Comparison of ENCODE assay signal across 22 cellular contexts in the genomic region with DNA sequence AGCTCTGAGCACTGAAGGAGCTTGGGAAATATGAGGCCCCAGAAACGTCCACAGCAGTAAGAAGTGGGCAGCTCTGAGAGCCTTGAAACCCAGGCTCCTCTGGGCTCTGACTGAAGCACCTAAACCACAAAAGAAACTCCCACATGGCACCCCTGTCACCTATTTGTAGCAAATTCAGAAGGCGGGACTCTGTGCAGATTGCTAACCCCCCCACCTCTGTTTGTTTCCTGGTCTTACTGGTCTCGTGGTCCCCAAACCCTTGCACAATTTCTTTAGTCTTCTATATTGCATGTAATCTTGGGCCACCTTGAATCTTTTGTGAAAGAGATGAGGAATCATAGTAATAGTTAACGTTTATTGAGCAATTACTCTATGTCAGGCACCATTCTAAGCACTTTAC.
A peak's percentile ranks its signal among the peaks of the same experiment; 100 is the strongest.
DNase-seq lines count a peak whose midpoint lies in the region; ATAC-seq, FAIRE-seq and TF ChIP-seq lines count a peak whose summit lies in the region.
"Had no signal": no experiment of that assay in that cellular context is flagged by ENCODE, and none has a peak within 500 bp of the region (broad histone marks: within the 10 kb centered on the region; RNA-seq: fewer than 3 reads in every experiment).

No MANE protein-coding gene starts in this region.

- in situ Hi-C loops in K562 (cut with MboI) (no loop called here), GM23248 (cut with MboI) (no loop called here)

- H3K36me3 ChIP-seq in K562 (ENCODE audit: control insufficient read depth, insufficient read depth, low read length) (no peaks in the 10 kb centered on the region), GM23248 (ENCODE audit: low read depth) (no peaks in the 10 kb centered on the region)
- H3K36me3 ChIP-seq: breast epithelium, MG63 had no signal

- H4K20me1 ChIP-seq in K562 (replicated peaks; ENCODE audit: control insufficient read depth, insufficient read depth, low read length) (0 out of 2 replicates have a peak, but pooled peaks cover 2% of the 10 kb centered on the region), GM23248 (ENCODE audit: insufficient read depth) (no peaks in the 10 kb centered on the region)

- no peak for DNase-seq in activated T-cell treated with anti-CD3 and anti-CD28 coated beads, Interleukin-2, amount 50 U/mL, for 72 hours
- DNase-seq in activated T-cell treated with anti-CD3 and anti-CD28 coated beads, Interleukin-2, amount 50 U/mL, for 1 hour, result no peak
- DNase-seq in NOMO-1 treated with DMSO at 0.1 percent for 48 hours (lab: John Stamatoyannopoulos, UW; ENCODE audit: unreplicated experiment) (peak; percentile 75), K562 (ENCODE audit: extremely low read depth in 1 of 4, low spot score in 3 of 4) (no peak), GM23248 (no peak), COR-L47 (lab: John Stamatoyannopoulos, UW) (no peak)
- DNase-seq in stimulated activated naive B cell treated with anti-CD40 and anti-IgM and Interleukin-4, amounts not matched to agents 10 μg/mL and 1 μg/mL and 100 μg/mL, for 72 hours, result no peak
- DNase-seq: ACHN; activated CD4-positive, CD25-positive, alpha-beta regulatory T cell; activated CD8-positive, alpha-beta memory T cell treated with anti-CD3 and anti-CD28 coated beads, Interleukin-2, amount 50 U/mL, for 48 hours; DMS79; MG63; midbrain; NCI-H2029; SHP77 treated with DMSO at 0.1 percent for 48 hours; tibial artery had no signal

- H2AFZ ChIP-seq in K562 (ENCODE audit: low read depth, low read length) (no peak overlapping the region), GM23248 (no peak overlapping the region)

- H3K4me3 ChIP-seq in K562 (no peak overlapping the region), GM23248 (no peak overlapping the region)
- H3K4me3 ChIP-seq: breast epithelium, MG63, spleen, tibial artery had no signal

- H3F3A ChIP-seq in GM23248 (ENCODE audit: insufficient read depth), result no peaks in the 10 kb centered on the region

- TF ChIP-seq EP300 in K562 (IDR thresholded peaks at IDR 0.05; ENCODE audit: low read length), result no peak

- H3K36me3 Mint-ChIP-seq in activated T-cell treated with anti-CD3 and anti-CD28 coated beads, Interleukin-2, amount 50 U/mL, for 72 hours (ENCODE audit: insufficient read depth in 2 of 2), result peaks cover 0 to 18% of the 10 kb centered on the region in 2 donors
- peaks cover 50 to 63% of the 10 kb centered on the region in 2 donors for H3K36me3 Mint-ChIP-seq in stimulated activated naive B cell treated with anti-CD40 and anti-IgM and Interleukin-4, amounts not matched to agents 10 μg/mL and 1 μg/mL and 100 μg/mL, for 72 hours

- FAIRE-seq in K562 (lab: Jason Lieb, UNC), result no peak
- FAIRE-seq: frontal cortex, H54 had no signal

- BruUV-seq in K562 (replicated peaks; lab: Mats Ljungman, UMichigan), result no TSS peak

- peaks cover 0 to 22% of the 10 kb centered on the region in 2 experiments; a peak in 2 of 5 replicates for H3K27me3 ChIP-seq in K562 (ENCODE audit: control insufficient read depth in 2 of 2, insufficient read depth in 2 of 2, low read length in 2 of 2)
- H3K27me3 ChIP-seq in GM23248 (replicated peaks; ENCODE audit: insufficient read depth), result no peaks in the 10 kb centered on the region
- H3K27me3 ChIP-seq: breast epithelium, MG63, spleen, tibial artery had no signal

- H3K27ac ChIP-seq in K562 (ENCODE audit: extremely low read depth, low read depth, low read length), result no peak overlapping the region
- H3K27ac ChIP-seq in GM23248, result no peak overlapping the region
- H3K27ac ChIP-seq: breast epithelium, tibial artery had no signal

- H3K9ac ChIP-seq in K562 (ENCODE audit: insufficient read depth in 1 of 2, low read depth in 2 of 2, low read length in 2 of 2) (no peak overlapping the region), GM23248 (no peak overlapping the region)

- H3K27me3 Mint-ChIP-seq in activated T-cell treated with anti-CD3 and anti-CD28 coated beads, Interleukin-2, amount 50 U/mL, for 72 hours (ENCODE audit: low read depth), result no peaks in the 10 kb centered on the region
- H3K27me3 Mint-ChIP-seq in stimulated activated naive B cell treated with anti-CD40 and anti-IgM and Interleukin-4, amounts not matched to agents 10 μg/mL and 1 μg/mL and 100 μg/mL, for 72 hours, result no peaks in the 10 kb centered on the region

- H3K9me3 ChIP-seq in K562 (replicated peaks; ENCODE audit: control insufficient read depth, insufficient read depth, low read depth, low read length) (no peaks in the 10 kb centered on the region), GM23248 (ENCODE audit: low read depth) (no peaks in the 10 kb centered on the region)
- H3K9me3 ChIP-seq: breast epithelium, MG63, spleen, tibial artery had no signal

- no peaks in the 10 kb centered on the region for H3K79me2 ChIP-seq in K562 (ENCODE audit: control insufficient read depth, insufficient read depth, low read length)
- H3K79me2 ChIP-seq in GM23248 (ENCODE audit: insufficient read depth), result no peaks in the 10 kb centered on the region

- no peak overlapping the region for H3K27ac Mint-ChIP-seq in activated T-cell treated with anti-CD3 and anti-CD28 coated beads, Interleukin-2, amount 50 U/mL, for 72 hours
- H3K27ac Mint-ChIP-seq in stimulated activated naive B cell treated with anti-CD40 and anti-IgM and Interleukin-4, amounts not matched to agents 10 μg/mL and 1 μg/mL and 100 μg/mL, for 72 hours, result peak overlapping the region; percentile 81
- H3K27ac Mint-ChIP-seq: T-helper 2 cell treated with Interferon-gamma antibody and Interleukin-4, amounts not matched to agents 5 μg/mL and 100 μg/mL, for 36 hours had no signal

- CTCF ChIA-PET in K562 (lab: Yijun Ruan, JAX; ENCODE audit: low intra/inter-chr PET ratio), result no interaction called here

- no peak for TF ChIP-seq CTCF in K562 (IDR thresholded peaks at IDR 0.05 in 2 of 3, conservative IDR thresholded peaks at IDR 0.05 in 1 of 3; ENCODE audit: insufficient read depth in 2 of 3, low read depth in 1 of 3, low read length in 3 of 3)

- WGBS in K562 (ENCODE audit: insufficient coverage, low coverage, missing lambda C conversion rate), result 12% methylated on average over 4 of the region's 4 CpGs
- 74 to 77% methylated on average over 4 of the region's 4 CpGs for WGBS in GM23248 (ENCODE audit: low coverage in 1 of 2, low lambda C conversion rate in 2 of 2, missing lambda C conversion rate in 2 of 2), 2 experiments

- H3K4me2 ChIP-seq in K562 (ENCODE audit: insufficient read depth, low read length) (no peak overlapping the region), GM23248 (ENCODE audit: unreplicated experiment) (no peak overlapping the region)

- POLR2A ChIA-PET in K562 (lab: Yijun Ruan, JAX), result no interaction called here

- H3K4me3 Mint-ChIP-seq in activated T-cell treated with anti-CD3 and anti-CD28 coated beads, Interleukin-2, amount 50 U/mL, for 72 hours, result no peak overlapping the region
- H3K4me3 Mint-ChIP-seq in stimulated activated naive B cell treated with anti-CD40 and anti-IgM and Interleukin-4, amounts not matched to agents 10 μg/mL and 1 μg/mL and 100 μg/mL, for 72 hours, result no peak overlapping the region
- H3K4me3 Mint-ChIP-seq: T-helper 2 cell treated with Interferon-gamma antibody and Interleukin-4, amounts not matched to agents 5 μg/mL and 100 μg/mL, for 36 hours had no signal

- intact Hi-C loops in K562 (cut with micrococcal nuclease), result no loop called here

- H3K4me1 ChIP-seq in K562 (replicated peaks in 1 of 2; ENCODE audit: control insufficient read depth in 2 of 2, insufficient read depth in 2 of 2, low read length in 2 of 2) (peaks cover 0 to 8% of the 10 kb centered on the region in 2 experiments; a peak in 2 of 5 replicates), GM23248 (ENCODE audit: insufficient read depth) (no peaks in the 10 kb centered on the region)
- H3K4me1 ChIP-seq: breast epithelium had no signal

- peak; percentile 30 to 74 for ATAC-seq in activated T-cell treated with anti-CD3 and anti-CD28 coated beads, Interleukin-2, amount 50 U/mL, for 72 hours (replicated peaks in 1 of 2)
- ATAC-seq in K562, result no peak
- no peak for ATAC-seq in stimulated activated naive B cell treated with anti-CD40 and anti-IgM and Interleukin-4, amounts not matched to agents 10 μg/mL and 1 μg/mL and 100 μg/mL, for 72 hours (replicated peaks)
- ATAC-seq in HG03039 (IDR thresholded peaks at IDR 0.05; ENCODE audit: unreplicated experiment), result no peak

- H3K4me1 Mint-ChIP-seq in activated T-cell treated with anti-CD3 and anti-CD28 coated beads, Interleukin-2, amount 50 U/mL, for 72 hours (ENCODE audit: low read depth), result peaks cover 4% of the 10 kb centered on the region
- H3K4me1 Mint-ChIP-seq in stimulated activated naive B cell treated with anti-CD40 and anti-IgM and Interleukin-4, amounts not matched to agents 10 μg/mL and 1 μg/mL and 100 μg/mL, for 72 hours, result peaks cover 0 to 5% of the 10 kb centered on the region in 2 donors

- H3K9me2 ChIP-seq in GM23248 (ENCODE audit: insufficient read depth), result no peaks in the 10 kb centered on the region

- no peak for TF ChIP-seq RAD21 in K562 (CRISPR knock-in tag; conservative IDR thresholded peaks at IDR 0.05 in 1 of 2, IDR thresholded peaks at IDR 0.05 in 1 of 2)

- no peaks in the 10 kb centered on the region for H3K9me1 ChIP-seq in K562 (ENCODE audit: control insufficient read depth, insufficient read depth, low read length)

- no peaks in the 10 kb centered on the region for H3K9me3 Mint-ChIP-seq in activated T-cell treated with anti-CD3 and anti-CD28 coated beads, Interleukin-2, amount 50 U/mL, for 72 hours
- peaks cover 0 to 5% of the 10 kb centered on the region in 2 donors for H3K9me3 Mint-ChIP-seq in stimulated activated naive B cell treated with anti-CD40 and anti-IgM and Interleukin-4, amounts not matched to agents 10 μg/mL and 1 μg/mL and 100 μg/mL, for 72 hours
- H3K9me3 Mint-ChIP-seq: T-helper 2 cell treated with Interferon-gamma antibody and Interleukin-4, amounts not matched to agents 5 μg/mL and 100 μg/mL, for 36 hours had no signal

- TF ChIP-seq POLR2A in K562 (conservative IDR thresholded peaks at IDR 0.05), result no peak

TF ChIP-seq in K562, 482 proteins besides CTCF, POLR2A, EP300 and RAD21:
- no peak for TF ChIP-seq EWSR1 (IDR thresholded peaks at IDR 0.05; ENCODE audit: borderline replicate concordance, low read depth, partially characterized antibody)
- peak; percentile 27 for TF ChIP-seq CEBPB (tag; IDR thresholded peaks at IDR 0.05)

Comparison
In these comparisons a context has a peak if more than half of its experiments do, and no peak if none do; other contexts are left out.
1. ATAC-seq: peak in activated T-cell treated with anti-CD3 and anti-CD28 coated beads, Interleukin-2, amount 50 U/mL, for 72 hours (2 of 2); none in K562 (single experiment), stimulated activated naive B cell treated with anti-CD40 and anti-IgM and Interleukin-4, amounts not matched to agents 10 μg/mL and 1 μg/mL and 100 μg/mL, for 72 hours (0 of 2) and HG03039 (single experiment).